16 cellular contexts compared by ENCODE assay signal in the genomic region with DNA sequence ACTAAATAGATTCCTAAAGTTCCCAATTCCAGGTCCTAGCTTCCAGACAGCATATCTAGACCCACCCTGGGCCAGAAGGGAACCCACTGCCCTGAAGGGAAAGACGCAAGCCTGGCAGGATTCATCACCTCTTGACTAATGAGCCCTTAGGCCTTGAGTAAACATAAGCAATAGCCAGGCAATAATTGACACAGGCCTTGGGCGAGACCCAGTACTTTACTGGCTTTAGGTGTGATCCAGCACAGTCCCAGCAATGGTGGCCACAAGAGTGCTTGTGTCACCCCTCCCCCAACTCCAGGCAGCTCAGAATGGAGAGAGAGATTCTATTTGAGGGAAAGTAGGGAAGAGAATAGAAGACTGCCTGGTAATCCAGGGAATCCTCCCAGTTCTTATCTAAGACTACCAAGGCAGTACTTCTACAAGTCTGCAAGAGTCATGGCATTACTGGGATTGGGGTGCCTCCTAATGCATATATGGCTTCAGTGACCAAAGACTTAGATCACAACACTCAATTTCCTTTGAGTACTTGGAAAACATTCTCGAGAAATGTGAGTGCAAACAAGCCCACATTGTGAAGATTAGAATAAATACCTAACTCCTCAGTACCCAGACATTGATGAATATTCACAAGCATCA. TPM values are rescaled to one million over a fixed set of nuclear protein-coding genes. Genes with fewer than 3 reads are reported as not detected.
DNase-seq lines count a peak whose midpoint lies in the region; ATAC-seq, FAIRE-seq and TF ChIP-seq lines count a peak whose summit lies in the region.
"Had no signal": no experiment of that assay in that cellular context is flagged by ENCODE, and none has a peak within 500 bp of the region (broad histone marks: within the 10 kb centered on the region; RNA-seq: fewer than 3 reads in every experiment).

No MANE protein-coding gene starts in this region.

- no peak for FAIRE-seq in H1 (lab: Jason Lieb, UNC)
- FAIRE-seq: GM12878 had no signal

- WGBS in mammary epithelial cell (ENCODE audit: low coverage, missing lambda C conversion rate), result 83% methylated on average over 3 of the region's 3 CpGs
- 90% methylated on average over 3 of the region's 3 CpGs; no CpG with 5 or more reads in 1 of the 2 experiments for WGBS in H1 (ENCODE audit: extremely low coverage in 1 of 2, insufficient coverage in 1 of 2, insufficient read length in 1 of 2, insufficient replicate concordance in 2 of 2, low coverage in 1 of 2, low lambda C conversion rate in 2 of 2, missing lambda C conversion rate in 1 of 2), 2 experiments
- 97% methylated on average over 3 of the region's 3 CpGs for WGBS in right cardiac atrium
- WGBS in testis, 2 donors, result 85 to 90% methylated on average over 3 of the region's 3 CpGs

- H3K79me1 ChIP-seq in H1 (ENCODE audit: low read depth, low read length), result no peaks in the 10 kb centered on the region

- ATAC-seq in left lung, result peak; percentile 96
- peak; percentile 83 for ATAC-seq in upper lobe of right lung
- ATAC-seq in right cardiac atrium, result no peak
- ATAC-seq: GM12878, SK-N-SH treated with all-trans-retinoic acid at 6 μM for 48 hours had no signal

- H3K23me2 ChIP-seq in H1 (ENCODE audit: low read depth, low read length), result no peaks in the 10 kb centered on the region

- in situ Hi-C loops in mammary epithelial cell (cut with MboI; ENCODE audit: low sequenced_read_pairs in 2 of 2), result no loop called here

- H4K5ac ChIP-seq in H1 (ENCODE audit: insufficient read length, low read depth, low read length), result no peak overlapping the region

- H3K27ac ChIP-seq in mammary epithelial cell (ENCODE audit: insufficient read depth, low read depth, low read length) (no peak overlapping the region), H1 (ENCODE audit: low read depth, low read length) (no peak overlapping the region), left lung (no peak overlapping the region), upper lobe of right lung (no peak overlapping the region), right cardiac atrium (ENCODE audit: low read length) (no peak overlapping the region), testis (no peak overlapping the region)
- H3K27ac ChIP-seq: C4-2B, GM23248 had no signal

- H3K36me3 ChIP-seq in mammary epithelial cell (ENCODE audit: insufficient read depth, low read length) (no peaks in the 10 kb centered on the region), H1 (ENCODE audit: control insufficient read depth in 2 of 4, insufficient read depth in 4 of 4, low read length in 3 of 4) (no peaks in the 10 kb centered on the region), left lung (no peaks in the 10 kb centered on the region), upper lobe of right lung (no peaks in the 10 kb centered on the region), testis (ENCODE audit: low read depth, missing control alignments) (no peaks in the 10 kb centered on the region)

- no peaks in the 10 kb centered on the region for H3K9me3 Mint-ChIP-seq in MCF 10A (ENCODE audit: unreplicated experiment)

- H3K36me3 Mint-ChIP-seq in MCF 10A (ENCODE audit: insufficient read depth, unreplicated experiment), result no peaks in the 10 kb centered on the region

- no peak overlapping the region for H4K91ac ChIP-seq in H1 (replicated peaks; ENCODE audit: insufficient read length, low read length)

- TF ChIP-seq POLR2A in H1 (IDR thresholded peaks at IDR 0.05; ENCODE audit: control extremely low read depth in 1 of 2, low read depth in 2 of 2, low read length in 2 of 2), result no peak
- TF ChIP-seq POLR2A in testis (IDR thresholded peaks at IDR 0.05), result no peak

- H3K27me3 ChIP-seq in mammary epithelial cell (ENCODE audit: insufficient read depth, low read length) (no peaks in the 10 kb centered on the region), H1 (replicated peaks in 1 of 4; ENCODE audit: control insufficient read depth in 3 of 4, extremely low read depth in 1 of 4, insufficient read depth in 3 of 4, low read length in 3 of 4) (no peaks in the 10 kb centered on the region), left lung (no peaks in the 10 kb centered on the region), upper lobe of right lung (no peaks in the 10 kb centered on the region), right cardiac atrium (ENCODE audit: control insufficient read depth, insufficient read depth) (no peaks in the 10 kb centered on the region), testis (no peaks in the 10 kb centered on the region)

- no peak for TF ChIP-seq EP300 in H1 (IDR thresholded peaks at IDR 0.05; ENCODE audit: borderline replicate concordance in 1 of 2, low read depth in 2 of 2, low read length in 2 of 2)

- H3K14ac ChIP-seq in H1 (ENCODE audit: insufficient read length), result no peak overlapping the region

- intact Hi-C loops in MCF 10A (cut with micrococcal nuclease) (no loop called here), mammary epithelial cell (cut with micrococcal nuclease) (no loop called here), left lung (cut with DNase I) (no loop called here), upper lobe of right lung (cut with DNase I) (no loop called here), right cardiac atrium (cut with DNase I) (no loop called here), testis (cut with DNase I; ENCODE audit: low total_unique reads) (no loop called here)

- TF ChIP-seq RAD21 in H1 (IDR thresholded peaks at IDR 0.05 in 1 of 2, conservative IDR thresholded peaks at IDR 0.05 in 1 of 2; ENCODE audit: low read depth in 2 of 2, low read length in 2 of 2), result peak; percentile 49 to 56

- no peak overlapping the region for H3K18ac ChIP-seq in H1 (ENCODE audit: extremely low read depth, low read length)

- no peak overlapping the region for H4K8ac ChIP-seq in H1 (ENCODE audit: extremely low read depth, insufficient read depth, low read length)

- H3K27ac Mint-ChIP-seq in MCF 10A (ENCODE audit: low read depth, unreplicated experiment), result no peak overlapping the region

- H2AFZ ChIP-seq in mammary epithelial cell (ENCODE audit: low read depth, low read length), result no peak overlapping the region
- H2AFZ ChIP-seq in H1 (ENCODE audit: low read length), result no peak overlapping the region; the same call in 1 of the 2 replicates
- H2AFZ ChIP-seq: GM23248 had no signal

- H2BK15ac ChIP-seq in H1 (ENCODE audit: low read length), result no peak overlapping the region

- H3K56ac ChIP-seq in H1 (replicated peaks; ENCODE audit: insufficient read length, low read depth, low read length), result no peak overlapping the region

- dilution Hi-C loops in mammary epithelial cell (cut with HindIII; ENCODE audit: low sequenced_read_pairs), result no loop called here

- H3K4me3 ChIP-seq in mammary epithelial cell (replicated peaks in 1 of 3; ENCODE audit: insufficient read depth in 1 of 3, low read depth in 2 of 3, low read length in 3 of 3) (no peak overlapping the region), H1 (ENCODE audit: extremely low read depth in 1 of 4, insufficient read depth in 2 of 4, low read depth in 3 of 4, low read length in 4 of 4) (no peak overlapping the region), left lung (no peak overlapping the region), upper lobe of right lung (no peak overlapping the region), right cardiac atrium (ENCODE audit: low read length) (no peak overlapping the region), testis (no peak overlapping the region)
- H3K4me3 ChIP-seq: GM12878, GM23248 had no signal

- TF ChIP-seq CTCF in MCF 10A (IDR thresholded peaks at IDR 0.05; ENCODE audit: unreplicated experiment) (no peak), mammary epithelial cell (conservative IDR thresholded peaks at IDR 0.05 in 1 of 2, IDR thresholded peaks at IDR 0.05 in 1 of 2; ENCODE audit: extremely low read depth in 1 of 2, insufficient read depth in 1 of 2, low read depth in 1 of 2, low read length in 2 of 2) (no peak), H1 (IDR thresholded peaks at IDR 0.05; ENCODE audit: control extremely low read depth in 1 of 3, insufficient read depth in 1 of 3, low read depth in 1 of 3, low read length in 3 of 3) (peak in 2 of 3 experiments; percentile 9 to 22; a peak in 2 of 4 replicates), left lung (IDR thresholded peaks at IDR 0.05) (no peak), upper lobe of right lung (IDR thresholded peaks at IDR 0.05) (no peak), testis (IDR thresholded peaks at IDR 0.05) (no peak)

- H3K9me3 ChIP-seq in mammary epithelial cell (replicated peaks; ENCODE audit: insufficient read depth, low read length) (no peaks in the 10 kb centered on the region), H1 (ENCODE audit: insufficient read depth in 2 of 2, low read depth in 1 of 2, low read length in 1 of 2) (no peaks in the 10 kb centered on the region), left lung (no peaks in the 10 kb centered on the region), upper lobe of right lung (no peaks in the 10 kb centered on the region), right cardiac atrium (ENCODE audit: control insufficient read depth, low read length) (peaks cover 1% of the 10 kb centered on the region), testis (no peaks in the 10 kb centered on the region)

- POLR2A ChIA-PET in MCF 10A (lab: Yijun Ruan, JAX), result no interaction called here
- POLR2A ChIA-PET in H1 (lab: Charles Lee; ENCODE audit: partially characterized antibody), result interaction anchor here (1.4 kb wide), 1 partner anchor 16 kb away, joined by 3 read pairs; no protein-coding TSS in a partner anchor

- no peak overlapping the region for H2AK5ac ChIP-seq in H1 (ENCODE audit: low read depth, low read length)

- H3K4me3 Mint-ChIP-seq in MCF 10A (ENCODE audit: unreplicated experiment), result no peak overlapping the region

- peak; percentile 4 for DNase-seq in MCF 10A (ENCODE audit: unreplicated experiment)
- DNase-seq in mammary epithelial cell, result no peak
- no peak for DNase-seq in H1 (ENCODE audit: low read depth in 1 of 2, low spot score in 2 of 2)
- peak in 1 of 2 donors; percentile 36 for DNase-seq in left lung
- no peak for DNase-seq in upper lobe of right lung
- DNase-seq in right cardiac atrium, result no peak
- DNase-seq in NCI-H1048 (lab: John Stamatoyannopoulos, UW), result no peak
- no peak for DNase-seq in testis
- DNase-seq: DMS153, GM23248, MM.1S, NCI-H2081, NCI-H526 had no signal

- H2BK5ac ChIP-seq in H1 (ENCODE audit: low read depth, low read length), result no peak overlapping the region

- H3K4me1 Mint-ChIP-seq in MCF 10A (ENCODE audit: insufficient read depth, unreplicated experiment), result peaks cover 5% of the 10 kb centered on the region

- H3K4me1 ChIP-seq in mammary epithelial cell (ENCODE audit: insufficient read depth, low read length) (no peaks in the 10 kb centered on the region), H1 (replicated peaks in 1 of 4; ENCODE audit: control insufficient read depth in 3 of 4, insufficient read depth in 4 of 4, low read length in 3 of 4) (no peaks in the 10 kb centered on the region), left lung (no peaks in the 10 kb centered on the region), upper lobe of right lung (no peaks in the 10 kb centered on the region), right cardiac atrium (ENCODE audit: control insufficient read depth, insufficient read depth, low read length) (no peaks in the 10 kb centered on the region), testis (no peaks in the 10 kb centered on the region)

- no peak overlapping the region for H3K23ac ChIP-seq in H1 (ENCODE audit: insufficient read length)

- no peak overlapping the region for H3K4me2 ChIP-seq in mammary epithelial cell (ENCODE audit: insufficient read depth, low read depth, low read length)
- H3K4me2 ChIP-seq in H1 (ENCODE audit: insufficient read depth in 1 of 2, low read depth in 2 of 2, low read length in 2 of 2), result no peak overlapping the region

- H3K79me2 ChIP-seq in mammary epithelial cell (ENCODE audit: insufficient read depth, low read length) (no peaks in the 10 kb centered on the region), H1 (ENCODE audit: control insufficient read depth in 1 of 2, insufficient read depth in 2 of 2, low read length in 2 of 2) (no peaks in the 10 kb centered on the region)

- H2BK120ac ChIP-seq in H1 (replicated peaks; ENCODE audit: low read depth, low read length), result no peak overlapping the region

- no peaks in the 10 kb centered on the region for H3K27me3 Mint-ChIP-seq in MCF 10A (ENCODE audit: insufficient read depth, unreplicated experiment)

- CTCF ChIA-PET in MCF 10A (lab: Yijun Ruan, JAX), result interaction anchor here (1.2 to 1.6 kb wide), 2 partner anchors 119 to 121 kb away, joined by 3 to 4 read pairs; no protein-coding TSS in a partner anchor
- CTCF ChIA-PET in mammary epithelial cell (lab: Charles Lee; ENCODE audit: low non-redundant PET), result no interaction called here
- CTCF ChIA-PET in H1 (lab: Charles Lee; ENCODE audit: partially characterized antibody), result interaction anchor here (0.6 to 2.8 kb wide), 10 partner anchors 19 to 207 kb away, joined by 3 to 10 read pairs (median 4); no protein-coding TSS in a partner anchor

- H3K4ac ChIP-seq in H1 (replicated peaks; ENCODE audit: insufficient read length, low read depth, low read length), result no peak overlapping the region

- H3K9ac ChIP-seq in mammary epithelial cell (ENCODE audit: insufficient read depth, low read length) (no peak overlapping the region), H1 (replicated peaks in 1 of 4; ENCODE audit: extremely low read depth in 1 of 4, low read depth in 3 of 4, low read length in 3 of 4) (no peak overlapping the region)
- H3K9ac ChIP-seq: GM23248 had no signal

- H2BK20ac ChIP-seq in H1 (ENCODE audit: low read length), result no peak overlapping the region

- H4K20me1 ChIP-seq in mammary epithelial cell (ENCODE audit: insufficient read depth, low read length) (no peaks in the 10 kb centered on the region), H1 (replicated peaks in 1 of 2; ENCODE audit: control insufficient read depth in 1 of 2, insufficient read depth in 2 of 2, low read length in 2 of 2) (no peaks in the 10 kb centered on the region)

- no peak overlapping the region for H2BK12ac ChIP-seq in H1 (ENCODE audit: low read depth, low read length)

- BruUV-seq in MCF 10A (replicated peaks; lab: Mats Ljungman, UMichigan) (no TSS peak), mammary epithelial cell (replicated peaks; lab: Mats Ljungman, UMichigan) (no TSS peak)

RNA-seq across cellular contexts. Expression of a gene that starts 30.4 kb away (rescaled TPM):
- total RNA-seq in MCF 10A (2022), result 52.9 and 54.9 TPM in 2 replicates
- total RNA-seq in mammary epithelial cell, result 10 to 100 TPM; 56.1 to 58.0 TPM
- 76.3 TPM for polyA plus RNA-seq in mammary epithelial cell
- polyA minus RNA-seq in mammary epithelial cell, result 149 TPM
- 18.6 and 19.2 TPM in 2 replicates for total RNA-seq in H1 (2021; fragmentation: NEBNext Ultra II Directional; extraction: Animal tissue kit (Norgen Biotek cat#: 25700))
- polyA plus RNA-seq in H1 (2011; rRNA removed), result 15.7 and 19.2 TPM in 2 replicates
- polyA plus RNA-seq in H1 (2011; cell fraction: cytosol; rRNA removed), result 13.0 TPM
- 27.0 TPM for polyA plus RNA-seq in H1 (2011; cell fraction: nucleus; rRNA removed)
- polyA plus RNA-seq in H1 (2012, experiment 1 of 2), result 9.0 to 17.1 TPM (median 11.7 TPM) in 4 replicates
- 7.5 TPM for polyA plus RNA-seq in H1 (2012, experiment 2 of 2)
- 12.6 TPM for polyA plus RNA-seq in H1 (2013, experiment 1 of 2)
- 12.3 TPM for polyA plus RNA-seq in H1 (2013, experiment 2 of 2)
- polyA minus RNA-seq in H1 (2011; rRNA and poly(A)+ RNA removed), result 25.0 and 28.6 TPM in 2 replicates
- 13.1 TPM for polyA minus RNA-seq in H1 (2011; cell fraction: cytosol; rRNA and poly(A)+ RNA removed)
- 71.1 TPM for polyA minus RNA-seq in H1 (2011; cell fraction: nucleus; rRNA and poly(A)+ RNA removed)
- total RNA-seq in left lung, result 10 to 100 TPM; 74.2 to 76.6 TPM
- total RNA-seq in upper lobe of right lung, result 87.7 TPM
- total RNA-seq in right cardiac atrium, result 10 to 100 TPM; 48.2 to 99.2 (median 56.9) TPM
- 23.0 TPM for polyA plus RNA-seq in right cardiac atrium
- total RNA-seq in testis, result 10 to 100 TPM; 46.5 to 47.0 TPM
- 19.4 TPM for polyA plus RNA-seq in testis (ENCODE audit: insufficient read depth, low read depth, low replicate concordance)

Comparison
In these comparisons a context has a peak if more than half of its experiments do, and no peak if none do; other contexts are left out.
1. CTCF ChIP-seq: peak in H1 (2 of 3); none in MCF 10A (single experiment), mammary epithelial cell (0 of 2), left lung (0 of 2), upper lobe of right lung (single experiment) and testis (0 of 3).
2. ATAC-seq: peak in left lung (single experiment) and upper lobe of right lung (single experiment); none in right cardiac atrium (0 of 2).